In genomic region chr18:73742959-73743358, GRCh38 we compare ENCODE assay signal across 1 cellular context.
TF ChIP-seq lines count a peak whose summit lies in the region.

No MANE protein-coding gene starts in this region.

TF ChIP-seq in IMR-90, 13 proteins besides CTCF, POLR2A, EP300 and RAD21 (continued from another document):
- TF ChIP-seq MXI1 (IDR thresholded peaks at IDR 0.05; ENCODE audit: borderline replicate concordance, low read depth, low read length): no peak
